Comparison of ENCODE assay signal across 1 cellular context in the genomic region with DNA sequence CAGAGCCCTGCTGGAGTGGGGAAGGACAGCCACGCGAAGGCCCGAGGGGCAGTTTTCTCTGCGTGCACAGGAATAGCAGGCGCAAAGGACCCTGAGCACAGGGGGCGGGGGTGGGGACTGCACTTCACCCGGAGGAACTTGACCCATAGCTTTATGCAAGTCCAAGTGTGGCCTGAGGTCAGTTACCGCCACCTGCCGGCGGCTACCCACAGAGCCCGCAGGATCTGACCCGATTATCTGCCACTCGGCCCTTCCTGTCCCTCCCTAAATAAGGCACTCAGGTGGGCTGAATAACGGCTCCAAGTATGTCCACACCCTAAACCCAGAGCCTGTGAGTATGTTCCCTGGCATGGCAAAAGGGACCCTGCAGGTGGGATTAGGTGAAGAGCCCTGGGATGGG.
TF ChIP-seq lines count a peak whose summit lies in the region.

No MANE protein-coding gene starts in this region.

TF ChIP-seq in GM23338, 12 proteins besides CTCF, POLR2A, EP300 and RAD21:
- TF ChIP-seq, protein P1, sequence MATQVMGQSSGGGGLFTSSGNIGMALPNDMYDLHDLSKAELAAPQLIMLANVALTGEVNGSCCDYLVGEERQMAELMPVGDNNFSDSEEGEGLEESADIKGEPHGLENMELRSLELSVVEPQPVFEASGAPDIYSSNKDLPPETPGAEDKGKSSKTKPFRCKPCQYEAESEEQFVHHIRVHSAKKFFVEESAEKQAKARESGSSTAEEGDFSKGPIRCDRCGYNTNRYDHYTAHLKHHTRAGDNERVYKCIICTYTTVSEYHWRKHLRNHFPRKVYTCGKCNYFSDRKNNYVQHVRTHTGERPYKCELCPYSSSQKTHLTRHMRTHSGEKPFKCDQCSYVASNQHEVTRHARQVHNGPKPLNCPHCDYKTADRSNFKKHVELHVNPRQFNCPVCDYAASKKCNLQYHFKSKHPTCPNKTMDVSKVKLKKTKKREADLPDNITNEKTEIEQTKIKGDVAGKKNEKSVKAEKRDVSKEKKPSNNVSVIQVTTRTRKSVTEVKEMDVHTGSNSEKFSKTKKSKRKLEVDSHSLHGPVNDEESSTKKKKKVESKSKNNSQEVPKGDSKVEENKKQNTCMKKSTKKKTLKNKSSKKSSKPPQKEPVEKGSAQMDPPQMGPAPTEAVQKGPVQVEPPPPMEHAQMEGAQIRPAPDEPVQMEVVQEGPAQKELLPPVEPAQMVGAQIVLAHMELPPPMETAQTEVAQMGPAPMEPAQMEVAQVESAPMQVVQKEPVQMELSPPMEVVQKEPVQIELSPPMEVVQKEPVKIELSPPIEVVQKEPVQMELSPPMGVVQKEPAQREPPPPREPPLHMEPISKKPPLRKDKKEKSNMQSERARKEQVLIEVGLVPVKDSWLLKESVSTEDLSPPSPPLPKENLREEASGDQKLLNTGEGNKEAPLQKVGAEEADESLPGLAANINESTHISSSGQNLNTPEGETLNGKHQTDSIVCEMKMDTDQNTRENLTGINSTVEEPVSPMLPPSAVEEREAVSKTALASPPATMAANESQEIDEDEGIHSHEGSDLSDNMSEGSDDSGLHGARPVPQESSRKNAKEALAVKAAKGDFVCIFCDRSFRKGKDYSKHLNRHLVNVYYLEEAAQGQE (IDR thresholded peaks at IDR 0.05; ENCODE audit: unreplicated experiment): no peak
